ENCODE assay signal across 18 cellular contexts in genomic region chr4:16513876-16514275, GRCh38.
A peak's percentile ranks its signal among the peaks of the same experiment; 100 is the strongest.
DNase-seq lines count a peak whose midpoint lies in the region; ATAC-seq, FAIRE-seq and TF ChIP-seq lines count a peak whose summit lies in the region.
"Had no signal": no experiment of that assay in that cellular context is flagged by ENCODE, and none has a peak within 500 bp of the region (broad histone marks: within the 10 kb centered on the region; RNA-seq: fewer than 3 reads in every experiment).

No MANE protein-coding gene starts in this region.

- H2BK120ac ChIP-seq in IMR-90 (ENCODE audit: low read depth, low read length) = no peak overlapping the region

- intact Hi-C loops in IMR-90 (cut with micrococcal nuclease) (loop anchor here (10.0 kb wide), 1 partner anchor 241 kb away; no protein-coding TSS in a partner anchor), endothelial cell of umbilical vein (cut with micrococcal nuclease) (no loop called here)

- H3K9me1 ChIP-seq in IMR-90 (ENCODE audit: insufficient read depth, low read length) (0 out of 2 replicates have a peak, but pooled peaks cover 2% of the 10 kb centered on the region), endothelial cell of umbilical vein (replicated peaks; ENCODE audit: control insufficient read depth, extremely low read depth, insufficient read depth, low read length) (no peaks in the 10 kb centered on the region)

- CTCF ChIA-PET in IMR-90 (lab: Yijun Ruan, JAX) (no interaction called here), endothelial cell of umbilical vein (lab: Charles Lee) (no interaction called here)

- no peak overlapping the region for H3K4me2 ChIP-seq in IMR-90 (ENCODE audit: low read depth, low read length)
- no peak overlapping the region for H3K4me2 ChIP-seq in endothelial cell of umbilical vein (ENCODE audit: insufficient read depth, low read length)
- H3K4me2 ChIP-seq: A549 had no signal

- 0 out of 2 replicates have a peak, but pooled peaks cover 3% of the 10 kb centered on the region for H3K36me3 ChIP-seq in IMR-90 (ENCODE audit: control insufficient read depth, insufficient read depth, low read length)
- H3K36me3 ChIP-seq in endothelial cell of umbilical vein (ENCODE audit: control insufficient read depth in 2 of 2, extremely low read depth in 1 of 2, insufficient read depth in 2 of 2, low read length in 2 of 2) = peaks cover 0 to 8% of the 10 kb centered on the region in 2 experiments

- no peak overlapping the region for H3K23ac ChIP-seq in IMR-90 (ENCODE audit: low read depth, low read length)

- no peaks in the 10 kb centered on the region for H4K20me1 ChIP-seq in IMR-90 (ENCODE audit: insufficient read depth, low read length)
- no peaks in the 10 kb centered on the region for H4K20me1 ChIP-seq in endothelial cell of umbilical vein (replicated peaks; ENCODE audit: control insufficient read depth, extremely low read depth, insufficient read depth, low read length)

- no peaks in the 10 kb centered on the region for H3K4me1 ChIP-seq in IMR-90 (ENCODE audit: control insufficient read depth, insufficient read depth, low read length)
- no peaks in the 10 kb centered on the region for H3K4me1 ChIP-seq in endothelial cell of umbilical vein (ENCODE audit: control insufficient read depth, extremely low read depth, insufficient read depth, low read length)
- H3K4me1 ChIP-seq: A549 had no signal

- no peaks in the 10 kb centered on the region for H3K79me1 ChIP-seq in IMR-90 (ENCODE audit: low read depth in 1 of 2, low read length in 2 of 2)

- no peak for ATAC-seq in IMR-90 (ENCODE audit: low read depth)
- ATAC-seq in activated T-cell treated with anti-CD3 and anti-CD28 coated beads, Interleukin-2, amount 50 U/mL, for 4 hours = no peak
- ATAC-seq: A549; CD8-positive, alpha-beta T cell; GM12878; HepG2 had no signal

- no peaks in the 10 kb centered on the region for H3K4me1 Mint-ChIP-seq in activated T-cell treated with anti-CD3 and anti-CD28 coated beads, Interleukin-2, amount 50 U/mL, for 4 hours (ENCODE audit: low read depth)
- H3K4me1 Mint-ChIP-seq: CD14-positive monocyte had no signal

- POLR2A ChIA-PET in IMR-90 (lab: Charles Lee; ENCODE audit: unreplicated experiment) = no interaction called here
- POLR2A ChIA-PET in endothelial cell of umbilical vein (lab: Charles Lee) = no interaction called here

- H3K9ac ChIP-seq in IMR-90 (ENCODE audit: low read depth, low read length) (no peak overlapping the region), endothelial cell of umbilical vein (replicated peaks; ENCODE audit: extremely low read depth, insufficient read depth, low read length) (no peak overlapping the region)

- no peak overlapping the region for H3K14ac ChIP-seq in IMR-90 (replicated peaks; ENCODE audit: low read depth, low read length)

- no peak overlapping the region for H4K8ac ChIP-seq in IMR-90 (ENCODE audit: low read depth in 2 of 2, low read length in 2 of 2)

- H3K27ac ChIP-seq in IMR-90 (ENCODE audit: insufficient read depth, low read length) = no peak overlapping the region
- H3K27ac ChIP-seq in endothelial cell of umbilical vein (ENCODE audit: insufficient read depth, low read depth, low read length) = no peak overlapping the region
- H3K27ac ChIP-seq: A549 had no signal

- H4K91ac ChIP-seq in IMR-90 (ENCODE audit: insufficient read depth, low read depth, low read length) = no peak overlapping the region

- H3K18ac ChIP-seq in IMR-90 (ENCODE audit: low read depth, low read length) = no peak overlapping the region

- in situ Hi-C loops in IMR-90 (cut with MboI; ENCODE audit: low sequenced_read_pairs) = loop anchor here (10.0 kb wide), 1 partner anchor 821 kb away; no protein-coding TSS in a partner anchor

- WGBS in IMR-90 (ENCODE audit: extremely low coverage in 2 of 2, insufficient read length in 1 of 2), 2 experiments = no CpG with 5 or more reads among the region's 2 CpGs

- no peak overlapping the region for H2AK9ac ChIP-seq in IMR-90 (replicated peaks; ENCODE audit: low read depth, low read length, poor library complexity)

- H2BK20ac ChIP-seq in IMR-90 (ENCODE audit: low read depth, low read length) = no peak overlapping the region

- peaks cover 2% of the 10 kb centered on the region for H3K9me3 ChIP-seq in IMR-90 (ENCODE audit: control insufficient read depth, insufficient read depth, low read length)
- no peaks in the 10 kb centered on the region for H3K9me3 ChIP-seq in endothelial cell of umbilical vein (replicated peaks; ENCODE audit: control insufficient read depth, insufficient read depth, low read length)
- H3K9me3 ChIP-seq: A549 had no signal

- no peaks in the 10 kb centered on the region for H3K36me3 Mint-ChIP-seq in activated T-cell treated with anti-CD3 and anti-CD28 coated beads, Interleukin-2, amount 50 U/mL, for 4 hours (ENCODE audit: insufficient read depth)
- H3K36me3 Mint-ChIP-seq: CD14-positive monocyte; CD8-positive, alpha-beta T cell had no signal

- H2AK5ac ChIP-seq in IMR-90 (ENCODE audit: low read depth, low read length) = no peak overlapping the region

- no peak overlapping the region for H3K4ac ChIP-seq in IMR-90 (ENCODE audit: low read depth, low read length)

- H2AFZ ChIP-seq in IMR-90 (replicated peaks; ENCODE audit: low read length, poor library complexity) (no peak overlapping the region), endothelial cell of umbilical vein (ENCODE audit: low read depth, low read length) (no peak overlapping the region)

- no peak for FAIRE-seq in endothelial cell of umbilical vein (lab: Jason Lieb, UNC)
- FAIRE-seq: A549, D721Med, GM12878, GM18507, HepG2, HTR-8/SVneo had no signal

- H3K56ac ChIP-seq in IMR-90 (ENCODE audit: extremely low read depth, insufficient read depth, low read length) = no peak overlapping the region

- DNase-seq in IMR-90 (peak; percentile 60), endothelial cell of umbilical vein (ENCODE audit: low read depth, low spot score) (peak; percentile 34), non-pigmented ciliary epithelial cell (ENCODE audit: low read depth) (peak; percentile 17), DMS 273 treated with DMSO at 0.1 percent for 48 hours (lab: John Stamatoyannopoulos, UW) (no peak), SK-N-DZ (ENCODE audit: low spot score) (no peak)
- no peak for DNase-seq in activated T-cell treated with anti-CD3 and anti-CD28 coated beads, Interleukin-2, amount 50 U/mL, for 4 hours
- DNase-seq: CD8-positive, alpha-beta T cell; COR-L47; DND-41; GOT3; H9 had no signal

- TF ChIP-seq CTCF in IMR-90 (conservative IDR thresholded peaks at IDR 0.05; ENCODE audit: low read depth, low read length) = no peak
- no peak for TF ChIP-seq CTCF in endothelial cell of umbilical vein (IDR thresholded peaks at IDR 0.05; ENCODE audit: extremely low read depth in 1 of 2, insufficient read depth in 1 of 2, low read depth in 1 of 2, low read length in 2 of 2)

- no TSS peak for BruUV-seq in IMR-90 (replicated peaks; lab: Mats Ljungman, UMichigan)
- no TSS peak for BruUV-seq in endothelial cell of umbilical vein (replicated peaks; lab: Mats Ljungman, UMichigan)

- peaks cover 5% of the 10 kb centered on the region for H3K9me3 Mint-ChIP-seq in activated T-cell treated with anti-CD3 and anti-CD28 coated beads, Interleukin-2, amount 50 U/mL, for 4 hours

- no peak overlapping the region for H2BK15ac ChIP-seq in IMR-90 (ENCODE audit: low read depth, low read length)

- TF ChIP-seq POLR2A in IMR-90 (IDR thresholded peaks at IDR 0.05; ENCODE audit: low read depth, low read length) (no peak), endothelial cell of umbilical vein (IDR thresholded peaks at IDR 0.05; ENCODE audit: low read depth, low read length) (no peak)

- H2BK5ac ChIP-seq in IMR-90 (ENCODE audit: low read depth, low read length, poor library complexity, severe bottlenecking) = no peak overlapping the region

- H3K4me3 ChIP-seq in IMR-90 (ENCODE audit: insufficient read depth, low read depth, low read length) (no peak overlapping the region), endothelial cell of umbilical vein (replicated peaks in 1 of 3; ENCODE audit: insufficient read depth in 1 of 3, low read depth in 1 of 3, low read length in 3 of 3) (no peak overlapping the region)
- H3K4me3 ChIP-seq: A549, GM12878 had no signal

- no peaks in the 10 kb centered on the region for H3K79me2 ChIP-seq in endothelial cell of umbilical vein (ENCODE audit: control insufficient read depth, insufficient read depth, low read length)

- H3K27me3 Mint-ChIP-seq in activated T-cell treated with anti-CD3 and anti-CD28 coated beads, Interleukin-2, amount 50 U/mL, for 4 hours (ENCODE audit: low read depth) = no peaks in the 10 kb centered on the region

- dilution Hi-C loops in IMR-90 (cut with HindIII; ENCODE audit: low sequenced_read_pairs, unreplicated experiment) = no loop called here
- dilution Hi-C loops in endothelial cell of umbilical vein (cut with MboI; ENCODE audit: extremely low pct_ligation_motif_present, low sequenced_read_pairs) = no loop called here

- no peak for TF ChIP-seq RAD21 in IMR-90 (IDR thresholded peaks at IDR 0.05; ENCODE audit: low read length)

- H3K27me3 ChIP-seq in IMR-90 (ENCODE audit: control insufficient read depth, insufficient read depth, low read length) (no peaks in the 10 kb centered on the region), endothelial cell of umbilical vein (ENCODE audit: control insufficient read depth in 2 of 2, insufficient read depth in 2 of 2, low read length in 2 of 2) (no peaks in the 10 kb centered on the region)

- no peak overlapping the region for H4K5ac ChIP-seq in IMR-90 (ENCODE audit: low read depth, low read length)

- H3K4me3 Mint-ChIP-seq in activated T-cell treated with anti-CD3 and anti-CD28 coated beads, Interleukin-2, amount 50 U/mL, for 4 hours = no peak overlapping the region
- H3K4me3 Mint-ChIP-seq: CD14-positive monocyte; CD8-positive, alpha-beta T cell; H9 had no signal

TF ChIP-seq in IMR-90, 13 proteins besides CTCF, POLR2A, EP300 and RAD21 (continues in another document):
- TF ChIP-seq MAFK (IDR thresholded peaks at IDR 0.05; ENCODE audit: low read depth, low read length) (no peak), MXI1 (IDR thresholded peaks at IDR 0.05; ENCODE audit: borderline replicate concordance, low read depth, low read length) (no peak)

TF ChIP-seq in endothelial cell of umbilical vein, 7 proteins besides CTCF, POLR2A, EP300 and RAD21:
- TF ChIP-seq EZH2 (IDR thresholded peaks at IDR 0.05; ENCODE audit: borderline replicate concordance, low read depth, low read length, severe bottlenecking) (no peak), FOS (IDR thresholded peaks at IDR 0.05; ENCODE audit: borderline replicate concordance, insufficient read depth, low read length) (no peak), POLR2AphosphoS5 (IDR thresholded peaks at IDR 0.05; ENCODE audit: insufficient read depth, low read depth, low read length) (no peak), MYC (IDR thresholded peaks at IDR 0.05; ENCODE audit: low read depth, low read length) (no peak), JUN (IDR thresholded peaks at IDR 0.05; ENCODE audit: borderline replicate concordance, insufficient read depth, insufficient read length, low read depth) (no peak), MAX (IDR thresholded peaks at IDR 0.05; ENCODE audit: insufficient read depth, insufficient read length) (no peak), GATA2 (IDR thresholded peaks at IDR 0.05; ENCODE audit: insufficient read depth, insufficient read length, low read depth, low read length) (no peak)

Comparison
In these comparisons a context has a peak if more than half of its experiments do, and no peak if none do; other contexts are left out.
1. DNase-seq: peak in IMR-90 (single experiment), endothelial cell of umbilical vein (single experiment) and non-pigmented ciliary epithelial cell (single experiment); none in DMS 273 treated with DMSO at 0.1 percent for 48 hours (single experiment), SK-N-DZ (single experiment) and activated T-cell treated with anti-CD3 and anti-CD28 coated beads, Interleukin-2, amount 50 U/mL, for 4 hours (single experiment).